1 cellular context compared by ENCODE assay signal in genomic region chr19:38852231-38853044, GRCh38.
TF ChIP-seq lines count a peak whose summit lies in the region.

No MANE protein-coding gene starts in this region.

TF ChIP-seq in HEK293, 187 proteins besides CTCF, POLR2A, EP300 and RAD21 (continued from another document):
- TF ChIP-seq, protein P1, sequence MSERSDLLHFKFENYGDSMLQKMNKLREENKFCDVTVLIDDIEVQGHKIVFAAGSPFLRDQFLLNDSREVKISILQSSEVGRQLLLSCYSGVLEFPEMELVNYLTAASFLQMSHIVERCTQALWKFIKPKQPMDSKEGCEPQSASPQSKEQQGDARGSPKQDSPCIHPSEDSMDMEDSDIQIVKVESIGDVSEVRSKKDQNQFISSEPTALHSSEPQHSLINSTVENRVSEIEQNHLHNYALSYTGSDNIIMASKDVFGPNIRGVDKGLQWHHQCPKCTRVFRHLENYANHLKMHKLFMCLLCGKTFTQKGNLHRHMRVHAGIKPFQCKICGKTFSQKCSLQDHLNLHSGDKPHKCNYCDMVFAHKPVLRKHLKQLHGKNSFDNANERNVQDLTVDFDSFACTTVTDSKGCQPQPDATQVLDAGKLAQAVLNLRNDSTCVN (tag by site-specific recombination; optimal IDR thresholded peaks at IDR 0.05) = peak; percentile 41
- no peak for TF ChIP-seq ZFP69B (tag by site-specific recombination; IDR thresholded peaks at IDR 0.05)
- 0 out of 2 replicates have a peak, but pooled peaks have one; percentile 25 for TF ChIP-seq KLF17 (tag by site-specific recombination; IDR thresholded peaks at IDR 0.05)
- TF ChIP-seq ZNF629 (tag by site-specific recombination; IDR thresholded peaks at IDR 0.05) = peak; percentile 32; the same call in 1 of the 2 replicates
- peak; percentile 43 for TF ChIP-seq GLIS1 (tag by site-specific recombination; IDR thresholded peaks at IDR 0.05)
- 0 out of 2 replicates have a peak, but pooled peaks have one; percentile 33 for TF ChIP-seq ZNF692 (tag by site-specific recombination; IDR thresholded peaks at IDR 0.05)
- no peak for TF ChIP-seq MEIS1 (CRISPR knock-in tag; IDR thresholded peaks at IDR 0.05; ENCODE audit: borderline replicate concordance)
- peak; percentile 8; the same call in 1 of the 2 replicates for TF ChIP-seq ZNF398 (tag by site-specific recombination; IDR thresholded peaks at IDR 0.05)
- peak; percentile 76 for TF ChIP-seq PRDM10 (tag by site-specific recombination; IDR thresholded peaks at IDR 0.05)
- no peak for TF ChIP-seq SP2 (tag by site-specific recombination; IDR thresholded peaks at IDR 0.05)
- TF ChIP-seq ZBTB7A (tag by site-specific recombination; IDR thresholded peaks at IDR 0.05; ENCODE audit: low read depth) = 0 out of 2 replicates have a peak, but pooled peaks have one; percentile 82
- TF ChIP-seq ZNF391 (tag by site-specific recombination; IDR thresholded peaks at IDR 0.05; ENCODE audit: borderline replicate concordance, low read depth) = no peak; the same call in 1 of the 2 replicates
- TF ChIP-seq, protein P2, sequence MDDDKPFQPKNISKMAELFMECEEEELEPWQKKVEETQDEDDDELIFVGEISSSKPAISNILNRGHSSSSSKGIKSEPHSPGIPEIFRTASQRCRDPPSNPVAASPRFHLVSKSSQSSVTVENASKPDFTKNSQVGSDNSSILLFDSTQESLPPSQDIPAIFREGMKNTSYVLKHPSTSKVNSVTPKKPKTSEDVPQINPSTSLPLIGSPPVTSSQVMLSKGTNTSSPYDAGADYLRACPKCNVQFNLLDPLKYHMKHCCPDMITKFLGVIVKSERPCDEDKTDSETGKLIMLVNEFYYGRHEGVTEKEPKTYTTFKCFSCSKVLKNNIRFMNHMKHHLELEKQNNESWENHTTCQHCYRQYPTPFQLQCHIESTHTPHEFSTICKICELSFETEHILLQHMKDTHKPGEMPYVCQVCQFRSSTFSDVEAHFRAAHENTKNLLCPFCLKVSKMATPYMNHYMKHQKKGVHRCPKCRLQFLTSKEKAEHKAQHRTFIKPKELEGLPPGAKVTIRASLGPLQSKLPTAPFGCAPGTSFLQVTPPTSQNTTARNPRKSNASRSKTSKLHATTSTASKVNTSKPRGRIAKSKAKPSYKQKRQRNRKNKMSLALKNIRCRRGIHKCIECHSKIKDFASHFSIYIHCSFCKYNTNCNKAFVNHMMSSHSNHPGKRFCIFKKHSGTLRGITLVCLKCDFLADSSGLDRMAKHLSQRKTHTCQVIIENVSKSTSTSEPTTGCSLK (tag by site-specific recombination; IDR thresholded peaks at IDR 0.05) = no peak
- TF ChIP-seq ZNF311 (tag by site-specific recombination; IDR thresholded peaks at IDR 0.05; ENCODE audit: borderline replicate concordance) = no peak
- TF ChIP-seq ZXDB (tag by site-specific recombination; IDR thresholded peaks at IDR 0.05) = peak; percentile 34; the same call in 1 of the 2 replicates
- TF ChIP-seq ZNF624 (tag by site-specific recombination; IDR thresholded peaks at IDR 0.05) = no peak
- no peak for TF ChIP-seq ZNF394 (tag by site-specific recombination; IDR thresholded peaks at IDR 0.05; ENCODE audit: borderline replicate concordance)
